In the genomic region with DNA sequence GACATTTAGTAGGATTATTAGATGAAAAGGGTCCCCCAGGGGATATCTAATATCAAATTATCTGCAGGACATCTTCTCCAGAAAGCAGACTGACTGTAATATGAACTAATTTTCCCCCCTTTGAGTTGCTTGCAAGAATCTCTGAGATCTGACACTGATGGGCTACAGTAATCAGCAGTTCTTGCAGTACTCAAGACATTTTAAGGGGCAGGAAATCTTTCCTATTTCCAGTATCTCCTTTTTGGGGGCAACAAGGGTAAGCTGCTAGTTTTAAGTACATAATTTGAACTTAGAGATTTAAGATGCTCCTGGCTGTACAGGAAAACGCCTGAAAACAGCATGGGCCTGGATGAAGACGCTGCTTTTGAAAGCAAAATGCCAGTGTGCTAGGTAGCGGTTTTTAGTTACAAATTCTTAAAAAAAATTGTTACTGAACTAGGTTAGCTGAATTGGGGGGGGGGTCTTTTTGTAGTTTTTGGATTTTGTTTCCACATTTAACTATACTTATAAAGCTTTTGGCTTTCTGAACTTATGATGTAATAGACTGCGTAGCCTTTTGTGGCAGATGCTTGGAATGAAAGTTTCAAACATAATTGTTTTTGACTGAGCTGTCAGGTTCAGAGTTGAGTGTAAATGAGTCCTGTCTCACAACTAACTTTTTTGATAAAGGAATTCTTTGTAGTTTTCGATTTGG, we compare ENCODE assay signal across 1 cellular context.
TF ChIP-seq lines count a peak whose summit lies in the region.

No MANE protein-coding gene starts in this region.

TF ChIP-seq in GM23338, 12 proteins besides CTCF, POLR2A, EP300 and RAD21 (continued from another document):
- TF ChIP-seq, protein P1, sequence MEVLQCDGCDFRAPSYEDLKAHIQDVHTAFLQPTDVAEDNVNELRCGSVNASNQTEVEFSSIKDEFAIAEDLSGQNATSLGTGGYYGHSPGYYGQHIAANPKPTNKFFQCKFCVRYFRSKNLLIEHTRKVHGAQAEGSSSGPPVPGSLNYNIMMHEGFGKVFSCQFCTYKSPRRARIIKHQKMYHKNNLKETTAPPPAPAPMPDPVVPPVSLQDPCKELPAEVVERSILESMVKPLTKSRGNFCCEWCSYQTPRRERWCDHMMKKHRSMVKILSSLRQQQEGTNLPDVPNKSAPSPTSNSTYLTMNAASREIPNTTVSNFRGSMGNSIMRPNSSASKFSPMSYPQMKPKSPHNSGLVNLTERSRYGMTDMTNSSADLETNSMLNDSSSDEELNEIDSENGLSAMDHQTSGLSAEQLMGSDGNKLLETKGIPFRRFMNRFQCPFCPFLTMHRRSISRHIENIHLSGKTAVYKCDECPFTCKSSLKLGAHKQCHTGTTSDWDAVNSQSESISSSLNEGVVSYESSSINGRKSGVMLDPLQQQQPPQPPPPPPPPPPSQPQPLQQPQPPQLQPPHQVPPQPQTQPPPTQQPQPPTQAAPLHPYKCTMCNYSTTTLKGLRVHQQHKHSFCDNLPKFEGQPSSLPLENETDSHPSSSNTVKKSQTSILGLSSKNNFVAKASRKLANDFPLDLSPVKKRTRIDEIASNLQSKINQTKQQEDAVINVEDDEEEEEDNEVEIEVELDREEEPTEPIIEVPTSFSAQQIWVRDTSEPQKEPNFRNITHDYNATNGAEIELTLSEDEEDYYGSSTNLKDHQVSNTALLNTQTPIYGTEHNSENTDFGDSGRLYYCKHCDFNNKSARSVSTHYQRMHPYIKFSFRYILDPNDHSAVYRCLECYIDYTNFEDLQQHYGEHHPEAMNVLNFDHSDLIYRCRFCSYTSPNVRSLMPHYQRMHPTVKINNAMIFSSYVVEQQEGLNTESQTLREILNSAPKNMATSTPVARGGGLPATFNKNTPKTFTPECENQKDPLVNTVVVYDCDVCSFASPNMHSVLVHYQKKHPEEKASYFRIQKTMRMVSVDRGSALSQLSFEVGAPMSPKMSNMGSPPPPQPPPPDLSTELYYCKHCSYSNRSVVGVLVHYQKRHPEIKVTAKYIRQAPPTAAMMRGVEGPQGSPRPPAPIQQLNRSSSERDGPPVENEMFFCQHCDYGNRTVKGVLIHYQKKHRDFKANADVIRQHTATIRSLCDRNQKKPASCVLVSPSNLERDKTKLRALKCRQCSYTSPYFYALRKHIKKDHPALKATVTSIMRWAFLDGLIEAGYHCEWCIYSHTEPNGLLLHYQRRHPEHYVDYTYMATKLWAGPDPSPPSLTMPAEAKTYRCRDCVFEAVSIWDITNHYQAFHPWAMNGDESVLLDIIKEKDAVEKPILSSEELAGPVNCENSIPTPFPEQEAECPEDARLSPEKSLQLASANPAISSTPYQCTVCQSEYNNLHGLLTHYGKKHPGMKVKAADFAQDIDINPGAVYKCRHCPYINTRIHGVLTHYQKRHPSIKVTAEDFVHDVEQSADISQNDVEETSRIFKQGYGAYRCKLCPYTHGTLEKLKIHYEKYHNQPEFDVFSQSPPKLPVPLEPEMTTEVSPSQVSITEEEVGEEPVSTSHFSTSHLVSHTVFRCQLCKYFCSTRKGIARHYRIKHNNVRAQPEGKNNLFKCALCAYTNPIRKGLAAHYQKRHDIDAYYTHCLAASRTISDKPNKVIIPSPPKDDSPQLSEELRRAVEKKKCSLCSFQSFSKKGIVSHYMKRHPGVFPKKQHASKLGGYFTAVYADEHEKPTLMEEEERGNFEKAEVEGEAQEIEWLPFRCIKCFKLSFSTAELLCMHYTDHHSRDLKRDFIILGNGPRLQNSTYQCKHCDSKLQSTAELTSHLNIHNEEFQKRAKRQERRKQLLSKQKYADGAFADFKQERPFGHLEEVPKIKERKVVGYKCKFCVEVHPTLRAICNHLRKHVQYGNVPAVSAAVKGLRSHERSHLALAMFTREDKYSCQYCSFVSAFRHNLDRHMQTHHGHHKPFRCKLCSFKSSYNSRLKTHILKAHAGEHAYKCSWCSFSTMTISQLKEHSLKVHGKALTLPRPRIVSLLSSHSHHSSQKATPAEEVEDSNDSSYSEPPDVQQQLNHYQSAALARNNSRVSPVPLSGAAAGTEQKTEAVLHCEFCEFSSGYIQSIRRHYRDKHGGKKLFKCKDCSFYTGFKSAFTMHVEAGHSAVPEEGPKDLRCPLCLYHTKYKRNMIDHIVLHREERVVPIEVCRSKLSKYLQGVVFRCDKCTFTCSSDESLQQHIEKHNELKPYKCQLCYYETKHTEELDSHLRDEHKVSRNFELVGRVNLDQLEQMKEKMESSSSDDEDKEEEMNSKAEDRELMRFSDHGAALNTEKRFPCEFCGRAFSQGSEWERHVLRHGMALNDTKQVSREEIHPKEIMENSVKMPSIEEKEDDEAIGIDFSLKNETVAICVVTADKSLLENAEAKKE (CRISPR knock-in tag; IDR thresholded peaks at IDR 0.05), result no peak
- no peak for TF ChIP-seq ZNF114 (CRISPR knock-in tag; IDR thresholded peaks at IDR 0.05)
- TF ChIP-seq NANOG (IDR thresholded peaks at IDR 0.05; ENCODE audit: borderline replicate concordance), result no peak
- TF ChIP-seq EZH2 (IDR thresholded peaks at IDR 0.05; ENCODE audit: low read depth, unreplicated experiment), result no peak
- no peak for TF ChIP-seq REST (IDR thresholded peaks at IDR 0.05; ENCODE audit: unreplicated experiment)
- no peak for TF ChIP-seq STAT1 (IDR thresholded peaks at IDR 0.05; ENCODE audit: unreplicated experiment)
- no peak for TF ChIP-seq POLR2AphosphoS5 (IDR thresholded peaks at IDR 0.05; ENCODE audit: low read depth)
- no peak for TF ChIP-seq ETS1 (IDR thresholded peaks at IDR 0.05)
- TF ChIP-seq JUNB (IDR thresholded peaks at IDR 0.05; ENCODE audit: unreplicated experiment), result no peak
- TF ChIP-seq EZH2phosphoT487 (IDR thresholded peaks at IDR 0.05; ENCODE audit: unreplicated experiment), result no peak
- TF ChIP-seq CREB1 (CRISPR knock-in tag; IDR thresholded peaks at IDR 0.05; ENCODE audit: low read depth), result no peak
